ENCODE assay signal across 8 cellular contexts in genomic region chr11:10858505-10859360, GRCh38. TPM values are rescaled to one million over a fixed set of nuclear protein-coding genes. Genes with fewer than 3 reads are reported as not detected.
DNase-seq lines count a peak whose midpoint lies in the region; ATAC-seq and TF ChIP-seq lines count a peak whose summit lies in the region.

No MANE protein-coding gene starts in this region.

- peaks cover 32% of the 10 kb centered on the region for H3K4me1 ChIP-seq in CD4-positive, alpha-beta memory T cell (ENCODE audit: insufficient read depth, low read length)
- H3K4me1 ChIP-seq in adipocyte (ENCODE audit: control insufficient read depth, insufficient read depth, low read length) (peaks cover 13% of the 10 kb centered on the region), left ventricle myocardium inferior (peaks cover 83% of the 10 kb centered on the region)

- no peaks in the 10 kb centered on the region for H3K9me3 ChIP-seq in CD4-positive, alpha-beta memory T cell (ENCODE audit: control insufficient read depth in 1 of 2, low read length in 2 of 2)
- H3K9me3 ChIP-seq in adipocyte (ENCODE audit: control insufficient read depth, low read length) (no peaks in the 10 kb centered on the region), left ventricle myocardium inferior (replicated peaks) (no peaks in the 10 kb centered on the region)

- H3K4me1 Mint-ChIP-seq in CD4-positive, alpha-beta memory T cell, result peaks cover 26 to 63% (median 33%) of the 10 kb centered on the region in 4 donors

- H3K4me3 Mint-ChIP-seq in CD4-positive, alpha-beta memory T cell, result peak overlapping the region; percentile 98 to 100 (median 99)

- no peak for TF ChIP-seq CTCF in left ventricle myocardium inferior (IDR thresholded peaks at IDR 0.05; ENCODE audit: borderline replicate concordance)

- no peaks in the 10 kb centered on the region for H3K27me3 ChIP-seq in CD4-positive, alpha-beta memory T cell (ENCODE audit: insufficient read depth, low read length)
- H3K27me3 ChIP-seq in adipocyte (replicated peaks; ENCODE audit: control insufficient read depth, insufficient read depth, low read length) (no peaks in the 10 kb centered on the region), left ventricle myocardium inferior (ENCODE audit: low read depth) (no peaks in the 10 kb centered on the region)

- H3K4me3 ChIP-seq in CD4-positive, alpha-beta memory T cell (ENCODE audit: low read length in 2 of 2), result peak overlapping the region; percentile 85 to 100
- H3K4me3 ChIP-seq in adipocyte (ENCODE audit: low read length) (peak overlapping the region; percentile 99), left ventricle myocardium inferior (peak overlapping the region; percentile 90)

- CTCF ChIA-PET in CD4-positive, alpha-beta memory T cell (lab: Charles Lee; ENCODE audit: partially characterized antibody), result interaction anchor here (0.6 to 5.9 kb wide), 7 partner anchors 11 to 75 kb away, joined by 3 to 36 read pairs (median 5); partner anchors contain the start of gene EIF4G2

- peaks cover 12 to 39% of the 10 kb centered on the region in 2 donors for H3K36me3 Mint-ChIP-seq in CD4-positive, alpha-beta memory T cell

- ATAC-seq in GM19438 (IDR thresholded peaks at IDR 0.05; ENCODE audit: low read depth, unreplicated experiment) (peak; percentile 16), HG03520 (IDR thresholded peaks at IDR 0.05; ENCODE audit: unreplicated experiment) (peak; percentile 13)

- H3K27ac Mint-ChIP-seq in CD4-positive, alpha-beta memory T cell, result peak overlapping the region; percentile 99 to 100 (median 99)

- H3K36me3 ChIP-seq in CD4-positive, alpha-beta memory T cell (ENCODE audit: insufficient read depth, low read length), result peaks cover 17% of the 10 kb centered on the region
- H3K36me3 ChIP-seq in adipocyte (ENCODE audit: control insufficient read depth, insufficient read depth, low read length, severe bottlenecking), result peaks cover 24% of the 10 kb centered on the region
- H3K36me3 ChIP-seq in left ventricle myocardium inferior, result peaks cover 22% of the 10 kb centered on the region

- H3K27ac ChIP-seq in CD4-positive, alpha-beta memory T cell (ENCODE audit: low read depth, low read length), result peak overlapping the region; percentile 93
- peak overlapping the region; percentile 99 for H3K27ac ChIP-seq in left ventricle myocardium inferior (replicated peaks)

- DNase-seq in CD4-positive, alpha-beta memory T cell, result peak in 4 of 5 donors; percentile 43 to 70 (median 52)
- DNase-seq in RPMI8226, result peak; percentile 51
- peak; percentile 78 for DNase-seq in adipocyte (ENCODE audit: low read depth)
- peak; percentile 75 for DNase-seq in left ventricle myocardium inferior
- peak; percentile 47 for DNase-seq in pons (ENCODE audit: low spot score)
- DNase-seq in A172 (ENCODE audit: low spot score), result no peak

- peaks cover 0 to 2% (median 0%) of the 10 kb centered on the region in 8 donors for H3K9me3 Mint-ChIP-seq in CD4-positive, alpha-beta memory T cell

- intact Hi-C loops in CD4-positive, alpha-beta memory T cell (cut with micrococcal nuclease), result loop anchor here (1.0 to 5.0 kb wide), 7 partner anchors 20 to 1281 kb away; partner anchors contain the start of genes CTR9, EIF4G2 and USP47
- intact Hi-C loops in left ventricle myocardium inferior (cut with micrococcal nuclease), result no loop called here

- peak overlapping the region; percentile 99 for H3K9ac ChIP-seq in adipocyte (ENCODE audit: low read length)

- POLR2A ChIA-PET in CD4-positive, alpha-beta memory T cell (lab: Charles Lee; ENCODE audit: partially characterized antibody), result interaction anchor here (0.6 to 7.5 kb wide), 35 partner anchors 9 to 1474 kb away, joined by 3 to 469 read pairs (median 5); partner anchors contain the start of genes CTR9, EIF4G2, RNF141 and ZNF143

- no peaks in the 10 kb centered on the region for H3K27me3 Mint-ChIP-seq in CD4-positive, alpha-beta memory T cell

RNA-seq across cellular contexts. Expression of gene ZBED5, which starts 0.9 kb away (rescaled TPM):
- total RNA-seq in CD4-positive, alpha-beta memory T cell, result 100 to 1,000 TPM; 126 to 129 TPM
- polyA plus RNA-seq in CD4-positive, alpha-beta memory T cell, result 10 to 100 TPM; 16.7 to 17.6 TPM
- total RNA-seq in left ventricle myocardium inferior, result 41.6 TPM
- 43.0 and 46.8 TPM in 2 replicates for total RNA-seq in A172 (2014; rRNA removed; shearing (Covaris generic))

RNA-seq across cellular contexts. Expression of gene EIF4G2, which starts 50.0 kb away (rescaled TPM):
- 100 to 1,000 TPM; 659 to 664 TPM for total RNA-seq in CD4-positive, alpha-beta memory T cell
- 100 to 1,000 TPM; 521 to 531 TPM for polyA plus RNA-seq in CD4-positive, alpha-beta memory T cell
- total RNA-seq in left ventricle myocardium inferior, result 760 TPM
- total RNA-seq in A172 (2014; rRNA removed; shearing (Covaris generic)), result 800 and 932 TPM in 2 replicates
